Comparison of ENCODE assay signal across 27 cellular contexts in genomic region chr3:58665410-58665809, GRCh38. TPM values are rescaled to one million over a fixed set of nuclear protein-coding genes. Genes with fewer than 3 reads are reported as not detected.
DNase-seq lines count a peak whose midpoint lies in the region; ATAC-seq and TF ChIP-seq lines count a peak whose summit lies in the region.
"Had no signal": no experiment of that assay in that cellular context is flagged by ENCODE, and none has a peak within 500 bp of the region (broad histone marks: within the 10 kb centered on the region; RNA-seq: fewer than 3 reads in every experiment).

No MANE protein-coding gene starts in this region.

- TF ChIP-seq CTCF in PC-3 (conservative IDR thresholded peaks at IDR 0.05; ENCODE audit: low read depth, low read length) (no peak), GM10266 (IDR thresholded peaks at IDR 0.05; ENCODE audit: control insufficient read depth, insufficient read depth, low read depth, missing control alignments) (no peak)

- POLR2A ChIA-PET in PC-3 (lab: Charles Lee; ENCODE audit: unreplicated experiment): no interaction called here

- H3K79me2 ChIP-seq in PC-3 (ENCODE audit: low read length): no peaks in the 10 kb centered on the region

- H3K4me2 ChIP-seq in BLaER1 (peak overlapping the region; percentile 65), PC-3 (ENCODE audit: low read length) (no peak overlapping the region)

- H3K27ac ChIP-seq in BLaER1 (no peak overlapping the region), PC-3 (ENCODE audit: low read length) (no peak overlapping the region), rectal smooth muscle tissue (ENCODE audit: low read depth, low read length) (no peak overlapping the region)
- H3K27ac ChIP-seq: GM23248 had no signal

- H4K20me1 ChIP-seq in BLaER1: no peaks in the 10 kb centered on the region
- no peaks in the 10 kb centered on the region for H4K20me1 ChIP-seq in PC-3 (ENCODE audit: low read length)

- H3K9me2 ChIP-seq in PC-3 (replicated peaks; ENCODE audit: low read length): no peaks in the 10 kb centered on the region

- H2AFZ ChIP-seq in PC-3 (ENCODE audit: low read length): no peak overlapping the region
- H2AFZ ChIP-seq: GM23248 had no signal

- no peak overlapping the region for H3K9ac ChIP-seq in BLaER1
- no peak overlapping the region for H3K9ac ChIP-seq in PC-3 (ENCODE audit: low read length)
- H3K9ac ChIP-seq in rectal smooth muscle tissue (ENCODE audit: low read length): no peak overlapping the region
- H3K9ac ChIP-seq: GM23248 had no signal

- intact Hi-C loops in PC-3 (cut with micrococcal nuclease): no loop called here

- DNase-seq in PC-3 (no peak), GM10266 (ENCODE audit: extremely low spot score) (no peak), NCI-H2171 (lab: John Stamatoyannopoulos, UW) (no peak)
- DNase-seq in stimulated activated naive CD4-positive, alpha-beta T cell (lab: John Stamatoyannopoulos, UW): no peak
- no peak for DNase-seq in activated CD8-positive, alpha-beta memory T cell treated with anti-CD3 and anti-CD28 coated beads, Interleukin-2, amount 50 U/mL, for 48 hours
- DNase-seq: AML-193; CD4-positive, CD25-positive, alpha-beta regulatory T cell; DMS79; GM23248; H9; HFFc6; NCI-H1092; NCI-H1436 treated with DMSO at 0.1 percent for 48 hours; NCI-H1930; NCI-H2227 treated with DMSO at 0.1 percent for 48 hours; NCI-H524; NCI-H82; OCI-M1; Right ventricle myocardium superior had no signal

- H3K27me3 ChIP-seq in BLaER1 (no peaks in the 10 kb centered on the region), PC-3 (ENCODE audit: low read length) (no peaks in the 10 kb centered on the region), rectal smooth muscle tissue (ENCODE audit: control insufficient read depth, insufficient read depth, low read length) (no peaks in the 10 kb centered on the region)

- no TSS peak for BruUV-seq in PC-3 (replicated peaks; lab: Mats Ljungman, UMichigan)

- H3K4me1 ChIP-seq in BLaER1 (peaks cover 91% of the 10 kb centered on the region), PC-3 (ENCODE audit: insufficient read depth, low read length) (peaks cover 6% of the 10 kb centered on the region; the same call in 1 of the 2 replicates), rectal smooth muscle tissue (ENCODE audit: control insufficient read depth, insufficient read depth, low read length) (no peaks in the 10 kb centered on the region)

- H3F3A ChIP-seq in PC-3 (ENCODE audit: low read length, unreplicated experiment): no peaks in the 10 kb centered on the region

- CTCF ChIA-PET in PC-3 (lab: Charles Lee): no interaction called here

- ATAC-seq in PC-3 (peak; percentile 37), esophagus mucosa (peak; percentile 39)
- ATAC-seq: K562 had no signal

- H3K4me3 ChIP-seq in BLaER1: no peak overlapping the region
- H3K4me3 ChIP-seq in PC-3 (ENCODE audit: low read length): no peak overlapping the region
- peak overlapping the region; percentile 64 for H3K4me3 ChIP-seq in rectal smooth muscle tissue (ENCODE audit: low read length)
- H3K4me3 ChIP-seq: GM23248, K562 had no signal

- H3K9me3 ChIP-seq in BLaER1: peaks cover 16% of the 10 kb centered on the region; the same call in 1 of the 2 replicates
- H3K9me3 ChIP-seq in PC-3 (ENCODE audit: low read length): no peaks in the 10 kb centered on the region

- H3K36me3 ChIP-seq in BLaER1 (no peaks in the 10 kb centered on the region), PC-3 (ENCODE audit: low read depth, low read length) (no peaks in the 10 kb centered on the region), rectal smooth muscle tissue (ENCODE audit: control insufficient read depth, insufficient read depth, low read length) (no peaks in the 10 kb centered on the region)

RNA-seq across cellular contexts. Expression of gene FAM3D, which starts 1.2 kb away (rescaled TPM):
- total RNA-seq in PC-3 (2014; rRNA removed) (0.40 TPM in 1 of 2 replicates, not detected in the other), esophagus mucosa (134 TPM)
- total RNA-seq: A172; CD4-positive, CD25-positive, alpha-beta regulatory T cell; GM23248; H9; HFFc6; K562; LHCN-M2; Right ventricle myocardium superior; RPMI7951; SK-MEL-5 had no signal

Comparison
In these comparisons a context has a peak if more than half of its experiments do, and no peak if none do; other contexts are left out.
1. RNA of gene FAM3D, which starts 1.2 kb away (total RNA-seq): 134 TPM in esophagus mucosa (single experiment); 0.40 TPM in PC-3; every median in the first group is over 10 times any median in the second.